Comparison of ENCODE assay signal across 31 cellular contexts in the genomic region with DNA sequence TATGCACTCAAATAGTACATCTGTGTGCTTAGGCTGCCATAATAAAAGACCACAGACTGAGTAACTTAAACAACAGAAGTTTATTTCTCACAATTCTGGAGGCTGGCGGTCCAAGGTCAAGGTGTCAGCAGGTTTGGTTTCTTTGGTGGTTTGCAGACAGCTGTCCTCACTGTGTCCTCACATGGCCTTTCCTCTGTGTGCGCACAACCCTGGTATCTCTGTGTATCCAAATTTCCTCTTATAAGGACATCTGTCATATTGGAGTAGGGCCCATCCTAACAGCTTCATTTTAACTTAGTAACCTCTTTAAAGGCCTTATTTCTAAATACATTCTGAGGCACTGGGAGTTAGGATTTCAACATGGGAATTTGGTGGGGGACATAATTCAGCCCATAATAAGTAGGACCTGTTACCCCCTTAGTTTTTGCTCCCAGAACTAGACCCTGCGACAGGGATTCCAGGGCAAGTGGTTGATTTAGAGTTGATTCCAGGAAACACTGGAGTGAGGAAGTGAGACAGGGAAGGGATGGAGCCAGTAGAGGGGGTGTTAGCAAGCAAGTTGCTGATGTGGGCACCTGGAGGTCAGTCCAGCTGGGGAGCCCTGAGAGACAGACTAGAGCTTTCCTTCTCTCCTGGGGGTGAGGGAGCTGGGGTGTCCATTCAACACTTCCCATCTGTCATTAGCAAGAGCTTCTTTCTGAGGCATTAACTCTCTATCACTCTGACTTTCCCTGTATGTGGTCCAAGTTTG. TPM values are rescaled to one million over a fixed set of nuclear protein-coding genes. Genes with fewer than 3 reads are reported as not detected.
DNase-seq lines count a peak whose midpoint lies in the region; TF ChIP-seq lines count a peak whose summit lies in the region.
"Had no signal": no experiment of that assay in that cellular context is flagged by ENCODE, and none has a peak within 500 bp of the region (broad histone marks: within the 10 kb centered on the region; RNA-seq: fewer than 3 reads in every experiment).

No MANE protein-coding gene starts in this region.

- TF ChIP-seq CTCF in choroid plexus epithelial cell (conservative IDR thresholded peaks at IDR 0.05; ENCODE audit: low read depth, low read length): peak; percentile 16

- peak; percentile 79 for DNase-seq in DMS 273 treated with DMSO at 0.1 percent for 48 hours (lab: John Stamatoyannopoulos, UW)
- peak; percentile 27 for DNase-seq in M059J (ENCODE audit: low read depth)
- DNase-seq in choroid plexus epithelial cell (ENCODE audit: low read depth): no peak
- DNase-seq in myocyte (ENCODE audit: low read depth): peak; percentile 80
- no peak for DNase-seq in KG1 (lab: John Stamatoyannopoulos, UW)
- DNase-seq in activated CD4-positive, alpha-beta T cell treated with anti-CD3 and anti-CD28 coated beads, Interleukin-2, amount 50 U/mL, for 4 hours: no peak
- DNase-seq in central memory CD4-positive, alpha-beta T cell: no peak
- no peak for DNase-seq in T-helper 1 cell
- DNase-seq: activated B cell treated with CpG ODN at 0.5 μM for 24 hours; activated CD4-positive, alpha-beta T cell treated with anti-CD3 and anti-CD28 coated beads, Interleukin-2, amount 50 U/mL, for 48 hours; activated T-cell treated with anti-CD3 and anti-CD28 coated beads, Interleukin-2, amount 50 U/mL, for 72 hours; COR-L47; DMS79; esophagus squamous epithelium; mammary epithelial cell; MG63; NCI-H1105 treated with DMSO at 0.1 percent for 48 hours; NCI-H2029 treated with DMSO at 0.1 percent for 48 hours; NCI-H226; NCI-H526 treated with DMSO at 0.1 percent for 48 hours; pancreas; SHP77 treated with DMSO at 0.1 percent for 48 hours; stimulated activated naive CD4-positive, alpha-beta T cell treated with Interleukin-2 at 50 U/mL for 16 hours; SW 1271; upper lobe of left lung had no signal

- H3K4me3 ChIP-seq in choroid plexus epithelial cell (ENCODE audit: low read depth, low read length): no peak overlapping the region
- H3K4me3 ChIP-seq: BLaER1 treated with 17β-estradiol and CSF1 and Interleukin-3, amounts not matched to agents 10 nM and 100 nM; esophagus squamous epithelium; gastroesophageal sphincter; hepatocyte; MG63; mucosa of descending colon; pancreas; smooth muscle cell; suprapubic skin; upper lobe of left lung had no signal

RNA-seq across cellular contexts. Expression of a gene that starts 10.9 kb away (rescaled TPM):
- total RNA-seq in M059J (2014; rRNA removed; shearing (Covaris generic)): 94.3 and 141 TPM in 2 replicates
- 240 and 243 TPM in 2 replicates for total RNA-seq in myocyte
- 101 TPM for polyA plus RNA-seq in myocyte (2012)

RNA-seq across cellular contexts. Expression of a gene that starts 52.7 kb away (rescaled TPM):
- total RNA-seq in M059J (2014; rRNA removed; shearing (Covaris generic)): 24.3 and 38.0 TPM in 2 replicates
- total RNA-seq in myocyte: 23.0 and 31.2 TPM in 2 replicates
- polyA plus RNA-seq in myocyte (2012): 31.5 TPM

Comparison
In these comparisons a context has a peak if more than half of its experiments do, and no peak if none do; other contexts are left out.
1. DNase-seq: peak in DMS 273 treated with DMSO at 0.1 percent for 48 hours (single experiment), M059J (single experiment) and myocyte (single experiment); none in choroid plexus epithelial cell (single experiment), KG1 (single experiment), activated CD4-positive, alpha-beta T cell treated with anti-CD3 and anti-CD28 coated beads, Interleukin-2, amount 50 U/mL, for 4 hours (0 of 2), central memory CD4-positive, alpha-beta T cell (single experiment) and T-helper 1 cell (0 of 5).